ENCODE assay signal across 22 cellular contexts in the genomic region with DNA sequence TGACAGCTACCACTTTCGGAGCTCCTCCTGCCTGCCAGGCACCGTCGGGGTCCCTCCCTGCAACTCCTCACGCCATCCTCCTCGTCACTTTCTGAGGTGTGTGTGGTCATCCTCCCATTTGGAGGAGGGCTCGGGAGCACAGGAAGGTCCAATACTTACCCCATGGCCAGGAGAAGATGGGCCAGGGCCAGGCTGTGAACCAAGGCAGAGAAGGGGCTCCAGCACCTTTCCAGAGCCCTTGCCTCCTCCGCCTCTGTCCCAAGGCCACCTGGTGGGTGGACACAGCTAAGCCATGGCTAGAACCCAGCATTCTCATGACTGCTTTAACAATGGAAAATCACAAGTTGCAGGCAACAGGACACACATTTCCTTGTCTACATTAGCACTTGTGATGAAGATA.
DNase-seq lines count a peak whose midpoint lies in the region; ATAC-seq and TF ChIP-seq lines count a peak whose summit lies in the region.
"Had no signal": no experiment of that assay in that cellular context is flagged by ENCODE, and none has a peak within 500 bp of the region (broad histone marks: within the 10 kb centered on the region; RNA-seq: fewer than 3 reads in every experiment).

No MANE protein-coding gene starts in this region.

- H3K9ac ChIP-seq in endodermal cell (ENCODE audit: extremely low read depth, low read length, poor library complexity, severe bottlenecking) (no peak overlapping the region), trophoblast cell (ENCODE audit: low read length) (no peak overlapping the region)
- H3K9ac ChIP-seq: BLaER1 had no signal

- H3K23ac ChIP-seq in trophoblast cell (ENCODE audit: low read length) = no peak overlapping the region

- peak overlapping the region; percentile 1 for H2AK5ac ChIP-seq in trophoblast cell (ENCODE audit: low read length)

- H3K4ac ChIP-seq in trophoblast cell (ENCODE audit: low read depth, low read length) = peak overlapping the region; percentile 38

- peak overlapping the region; percentile 0 for H3K18ac ChIP-seq in trophoblast cell (ENCODE audit: low read length)

- H2AFZ ChIP-seq in trophoblast cell (ENCODE audit: insufficient read depth, low read length, poor library complexity) = no peak overlapping the region

- peak overlapping the region; percentile 98 for H2BK12ac ChIP-seq in trophoblast cell (ENCODE audit: low read length)

- H3K36me3 Mint-ChIP-seq in endodermal cell (ENCODE audit: low read depth) = peaks cover 3% of the 10 kb centered on the region
- H3K36me3 Mint-ChIP-seq in nephron progenitor cell (ENCODE audit: low read depth) = no peaks in the 10 kb centered on the region
- H3K36me3 Mint-ChIP-seq in effector memory CD8-positive, alpha-beta T cell (ENCODE audit: insufficient read depth) = no peaks in the 10 kb centered on the region
- H3K36me3 Mint-ChIP-seq: CD4-positive, CD25-positive, alpha-beta regulatory T cell; CD8-positive, alpha-beta T cell had no signal

- H3K27me3 Mint-ChIP-seq in endodermal cell (ENCODE audit: insufficient read depth) (no peaks in the 10 kb centered on the region), nephron progenitor cell (ENCODE audit: low read depth, poor library complexity) (peaks cover 11% of the 10 kb centered on the region)
- no peaks in the 10 kb centered on the region for H3K27me3 Mint-ChIP-seq in effector memory CD8-positive, alpha-beta T cell
- H3K27me3 Mint-ChIP-seq: B cell; CD4-positive, CD25-positive, alpha-beta regulatory T cell had no signal

- 87% methylated on average over 3 to 7 of the region's 7 CpGs for WGBS in endodermal cell (ENCODE audit: insufficient coverage in 1 of 2, insufficient read length in 1 of 2), 2 experiments
- no CpG with 5 or more reads among the region's 7 CpGs for WGBS in trophoblast cell (ENCODE audit: extremely low coverage, insufficient coverage, insufficient read length)

- peak overlapping the region; percentile 25 for H2BK5ac ChIP-seq in trophoblast cell (ENCODE audit: low read depth, low read length, poor library complexity)

- H3K14ac ChIP-seq in trophoblast cell (ENCODE audit: low read length) = peak overlapping the region; percentile 1

- H3K36me3 ChIP-seq in endodermal cell (ENCODE audit: control insufficient read depth, insufficient read depth, low read length) (no peaks in the 10 kb centered on the region), trophoblast cell (ENCODE audit: control insufficient read depth in 1 of 2, insufficient read depth in 2 of 2, low read length in 2 of 2) (peaks cover 2% of the 10 kb centered on the region in 2 experiments)

- peak; percentile 11 for DNase-seq in Right ventricle myocardium inferior (ENCODE audit: missing footprints)
- no peak for DNase-seq in cardiac septum (ENCODE audit: low spot score)
- DNase-seq in endodermal cell = no peak
- DNase-seq in nephron progenitor cell = no peak
- DNase-seq in trophoblast cell = no peak
- no peak for DNase-seq in effector memory CD8-positive, alpha-beta T cell
- no peak for DNase-seq in pons (ENCODE audit: low spot score)
- DNase-seq: CD4-positive, CD25-positive, alpha-beta regulatory T cell; CD8-positive, alpha-beta T cell; DMS79; EL; GDM1; GOT3; H7 had no signal

- no peak overlapping the region for H3K27ac ChIP-seq in endodermal cell (ENCODE audit: low read depth, low read length)
- H3K27ac ChIP-seq in trophoblast cell (ENCODE audit: low read depth, low read length) = no peak overlapping the region
- H3K27ac ChIP-seq: 22Rv1, BLaER1, C4-2B had no signal

- H4K91ac ChIP-seq in trophoblast cell (ENCODE audit: low read depth, low read length) = peak overlapping the region; percentile 48

- H3K27ac Mint-ChIP-seq in endodermal cell (no peak overlapping the region), nephron progenitor cell (peak overlapping the region; percentile 32)
- H3K27ac Mint-ChIP-seq in effector memory CD8-positive, alpha-beta T cell = no peak overlapping the region
- H3K27ac Mint-ChIP-seq: B cell; CD4-positive, CD25-positive, alpha-beta regulatory T cell; CD8-positive, alpha-beta T cell had no signal

- no peak overlapping the region for H4K12ac ChIP-seq in trophoblast cell (ENCODE audit: low read depth, low read length)

- ATAC-seq in Right ventricle myocardium inferior (no peak), GM21529 (IDR thresholded peaks at IDR 0.05; ENCODE audit: unreplicated experiment) (no peak)
- ATAC-seq in effector memory CD8-positive, alpha-beta T cell (replicated peaks) = no peak
- ATAC-seq: CD8-positive, alpha-beta T cell; GM12878; HCT116 had no signal

- H3K4me1 ChIP-seq in endodermal cell (ENCODE audit: control insufficient read depth, insufficient read depth, low read length) = no peaks in the 10 kb centered on the region
- peaks cover 18 to 23% of the 10 kb centered on the region in 2 experiments for H3K4me1 ChIP-seq in trophoblast cell (ENCODE audit: control insufficient read depth in 1 of 2, insufficient read depth in 2 of 2, low read length in 2 of 2)
- H3K4me1 ChIP-seq: Caco-2 had no signal

- intact Hi-C loops in Right ventricle myocardium inferior (cut with DNase I) = no loop called here
- intact Hi-C loops in cardiac septum (cut with DNase I) = no loop called here

- H3K4me1 Mint-ChIP-seq in endodermal cell (peaks cover 7% of the 10 kb centered on the region), nephron progenitor cell (peaks cover 56% of the 10 kb centered on the region)
- no peaks in the 10 kb centered on the region for H3K4me1 Mint-ChIP-seq in effector memory CD8-positive, alpha-beta T cell (ENCODE audit: low read depth in 2 of 2)
- H3K4me1 Mint-ChIP-seq: B cell; CD4-positive, CD25-positive, alpha-beta regulatory T cell had no signal

- H4K8ac ChIP-seq in trophoblast cell (ENCODE audit: low read depth, low read length) = peak overlapping the region; percentile 49

- H3K27me3 ChIP-seq in endodermal cell (ENCODE audit: control insufficient read depth, insufficient read depth, low read length, poor library complexity, severe bottlenecking) = no peaks in the 10 kb centered on the region
- H3K27me3 ChIP-seq in trophoblast cell (ENCODE audit: insufficient read depth, low read length) = no peaks in the 10 kb centered on the region
- H3K27me3 ChIP-seq: BLaER1 had no signal

- H3K79me2 ChIP-seq in trophoblast cell (ENCODE audit: control insufficient read depth, insufficient read depth, low read length, poor library complexity) = peaks cover 9% of the 10 kb centered on the region

- H3K9me3 Mint-ChIP-seq in endodermal cell (no peaks in the 10 kb centered on the region), nephron progenitor cell (no peaks in the 10 kb centered on the region)
- H3K9me3 Mint-ChIP-seq in effector memory CD8-positive, alpha-beta T cell = no peaks in the 10 kb centered on the region
- H3K9me3 Mint-ChIP-seq: CD4-positive, CD25-positive, alpha-beta regulatory T cell; CD8-positive, alpha-beta T cell had no signal

- TF ChIP-seq CTCF in endodermal cell (conservative IDR thresholded peaks at IDR 0.05) = peak; percentile 46
- no peak for TF ChIP-seq CTCF in nephron progenitor cell (IDR thresholded peaks at IDR 0.05)

- H3K4me3 ChIP-seq in endodermal cell (ENCODE audit: low read length) (no peak overlapping the region), trophoblast cell (ENCODE audit: low read depth, low read length) (no peak overlapping the region)
- H3K4me3 ChIP-seq: BLaER1, GM12878 had no signal

- no peak overlapping the region for H3K4me2 ChIP-seq in trophoblast cell (ENCODE audit: low read length)
- H3K4me2 ChIP-seq: BLaER1 had no signal

- peaks cover 25% of the 10 kb centered on the region for H3K79me1 ChIP-seq in trophoblast cell (ENCODE audit: low read length)

- H2BK120ac ChIP-seq in trophoblast cell (ENCODE audit: insufficient read depth, low read length, poor library complexity) = peak overlapping the region; percentile 94

- H3K9me3 ChIP-seq in endodermal cell (ENCODE audit: control insufficient read depth, low read length) = no peaks in the 10 kb centered on the region
- H3K9me3 ChIP-seq in trophoblast cell (ENCODE audit: insufficient read depth, low read depth, low read length) = no peaks in the 10 kb centered on the region
- H3K9me3 ChIP-seq: BLaER1, Caco-2 had no signal

- H3K4me3 Mint-ChIP-seq in endodermal cell (no peak overlapping the region), nephron progenitor cell (no peak overlapping the region)
- H3K4me3 Mint-ChIP-seq in effector memory CD8-positive, alpha-beta T cell = no peak overlapping the region
- H3K4me3 Mint-ChIP-seq: B cell; CD4-positive, CD25-positive, alpha-beta regulatory T cell; CD8-positive, alpha-beta T cell had no signal
